ENCODE assay signal across 1 cellular context in the genomic region with DNA sequence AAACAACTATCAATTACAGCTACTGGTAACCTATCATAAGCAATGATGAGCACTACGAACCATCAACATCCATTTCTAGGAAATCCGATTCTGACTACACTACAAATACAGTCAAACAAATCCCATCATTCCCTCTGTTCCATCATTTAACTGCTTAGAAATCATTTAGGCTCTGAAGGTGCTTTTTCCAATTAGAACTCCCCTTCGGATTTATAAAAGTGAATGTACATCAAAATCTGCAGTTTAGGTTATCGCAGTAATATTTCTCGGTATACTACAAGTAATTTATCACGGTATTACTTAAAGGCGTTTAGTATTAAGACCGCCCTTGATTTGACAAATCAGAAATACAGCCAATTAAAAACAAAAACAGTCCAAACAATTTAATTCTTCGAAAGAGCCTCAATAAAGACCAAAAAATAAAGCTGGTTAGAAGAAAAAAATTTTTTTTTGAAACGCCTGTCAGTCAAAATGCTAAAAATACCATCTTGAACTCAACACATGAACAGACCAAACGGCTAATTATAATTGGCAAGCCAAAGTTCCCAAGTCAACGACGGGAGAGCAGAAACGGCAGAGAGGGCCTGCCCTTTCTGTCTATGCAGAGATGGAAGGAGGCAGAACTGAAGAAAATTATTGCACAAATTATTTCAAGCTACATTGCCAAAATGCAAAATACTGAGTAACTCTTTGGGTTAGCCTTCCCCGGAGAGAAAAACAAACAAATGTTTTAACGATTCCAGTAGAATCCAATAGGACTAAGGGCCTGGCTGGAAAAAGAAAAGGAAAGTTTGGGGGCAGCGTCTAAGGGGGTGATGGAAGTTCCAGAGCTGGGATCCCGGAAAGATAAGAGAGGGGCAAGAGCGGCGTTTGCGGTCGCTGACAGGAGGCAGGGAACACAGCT.
A peak's percentile ranks its signal among the peaks of the same experiment; 100 is the strongest.
TF ChIP-seq lines count a peak whose summit lies in the region.

No MANE protein-coding gene starts in this region.

TF ChIP-seq in K562, 482 proteins besides CTCF, POLR2A, EP300 and RAD21 (continued from another document and continues in another):
- no peak for TF ChIP-seq HNRNPK (IDR thresholded peaks at IDR 0.05; ENCODE audit: low read depth, low read length, poor library complexity, severe bottlenecking)
- TF ChIP-seq FOXP1 (CRISPR knock-in tag; IDR thresholded peaks at IDR 0.05) = no peak
- TF ChIP-seq DACH1 (IDR thresholded peaks at IDR 0.05; ENCODE audit: partially characterized antibody) = no peak
- TF ChIP-seq SMARCB1 (IDR thresholded peaks at IDR 0.05; ENCODE audit: insufficient read length, low read depth) = no peak
- TF ChIP-seq, protein P1, sequence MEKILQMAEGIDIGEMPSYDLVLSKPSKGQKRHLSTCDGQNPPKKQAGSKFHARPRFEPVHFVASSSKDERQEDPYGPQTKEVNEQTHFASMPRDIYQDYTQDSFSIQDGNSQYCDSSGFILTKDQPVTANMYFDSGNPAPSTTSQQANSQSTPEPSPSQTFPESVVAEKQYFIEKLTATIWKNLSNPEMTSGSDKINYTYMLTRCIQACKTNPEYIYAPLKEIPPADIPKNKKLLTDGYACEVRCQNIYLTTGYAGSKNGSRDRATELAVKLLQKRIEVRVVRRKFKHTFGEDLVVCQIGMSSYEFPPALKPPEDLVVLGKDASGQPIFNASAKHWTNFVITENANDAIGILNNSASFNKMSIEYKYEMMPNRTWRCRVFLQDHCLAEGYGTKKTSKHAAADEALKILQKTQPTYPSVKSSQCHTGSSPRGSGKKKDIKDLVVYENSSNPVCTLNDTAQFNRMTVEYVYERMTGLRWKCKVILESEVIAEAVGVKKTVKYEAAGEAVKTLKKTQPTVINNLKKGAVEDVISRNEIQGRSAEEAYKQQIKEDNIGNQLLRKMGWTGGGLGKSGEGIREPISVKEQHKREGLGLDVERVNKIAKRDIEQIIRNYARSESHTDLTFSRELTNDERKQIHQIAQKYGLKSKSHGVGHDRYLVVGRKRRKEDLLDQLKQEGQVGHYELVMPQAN (IDR thresholded peaks at IDR 0.05; ENCODE audit: borderline replicate concordance) = 0 out of 2 replicates have a peak, but pooled peaks have one; percentile 20
- TF ChIP-seq SOX6 (IDR thresholded peaks at IDR 0.05) = no peak
- no peak for TF ChIP-seq MYBL2 (IDR thresholded peaks at IDR 0.05; ENCODE audit: low read depth)
- TF ChIP-seq MYBL2 (CRISPR knock-in tag; IDR thresholded peaks at IDR 0.05; ENCODE audit: borderline replicate concordance) = no peak
- no peak for TF ChIP-seq ZNF263 (CRISPR knock-in tag; IDR thresholded peaks at IDR 0.05; ENCODE audit: borderline replicate concordance)
- TF ChIP-seq RFX5 (IDR thresholded peaks at IDR 0.05; ENCODE audit: low read depth, low read length) = no peak
- TF ChIP-seq, protein P2, sequence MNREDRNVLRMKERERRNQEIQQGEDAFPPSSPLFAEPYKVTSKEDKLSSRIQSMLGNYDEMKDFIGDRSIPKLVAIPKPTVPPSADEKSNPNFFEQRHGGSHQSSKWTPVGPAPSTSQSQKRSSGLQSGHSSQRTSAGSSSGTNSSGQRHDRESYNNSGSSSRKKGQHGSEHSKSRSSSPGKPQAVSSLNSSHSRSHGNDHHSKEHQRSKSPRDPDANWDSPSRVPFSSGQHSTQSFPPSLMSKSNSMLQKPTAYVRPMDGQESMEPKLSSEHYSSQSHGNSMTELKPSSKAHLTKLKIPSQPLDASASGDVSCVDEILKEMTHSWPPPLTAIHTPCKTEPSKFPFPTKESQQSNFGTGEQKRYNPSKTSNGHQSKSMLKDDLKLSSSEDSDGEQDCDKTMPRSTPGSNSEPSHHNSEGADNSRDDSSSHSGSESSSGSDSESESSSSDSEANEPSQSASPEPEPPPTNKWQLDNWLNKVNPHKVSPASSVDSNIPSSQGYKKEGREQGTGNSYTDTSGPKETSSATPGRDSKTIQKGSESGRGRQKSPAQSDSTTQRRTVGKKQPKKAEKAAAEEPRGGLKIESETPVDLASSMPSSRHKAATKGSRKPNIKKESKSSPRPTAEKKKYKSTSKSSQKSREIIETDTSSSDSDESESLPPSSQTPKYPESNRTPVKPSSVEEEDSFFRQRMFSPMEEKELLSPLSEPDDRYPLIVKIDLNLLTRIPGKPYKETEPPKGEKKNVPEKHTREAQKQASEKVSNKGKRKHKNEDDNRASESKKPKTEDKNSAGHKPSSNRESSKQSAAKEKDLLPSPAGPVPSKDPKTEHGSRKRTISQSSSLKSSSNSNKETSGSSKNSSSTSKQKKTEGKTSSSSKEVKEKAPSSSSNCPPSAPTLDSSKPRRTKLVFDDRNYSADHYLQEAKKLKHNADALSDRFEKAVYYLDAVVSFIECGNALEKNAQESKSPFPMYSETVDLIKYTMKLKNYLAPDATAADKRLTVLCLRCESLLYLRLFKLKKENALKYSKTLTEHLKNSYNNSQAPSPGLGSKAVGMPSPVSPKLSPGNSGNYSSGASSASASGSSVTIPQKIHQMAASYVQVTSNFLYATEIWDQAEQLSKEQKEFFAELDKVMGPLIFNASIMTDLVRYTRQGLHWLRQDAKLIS (CRISPR knock-in tag; IDR thresholded peaks at IDR 0.05) = no peak
- no peak for TF ChIP-seq ZNF232 (CRISPR knock-in tag; IDR thresholded peaks at IDR 0.05)
- TF ChIP-seq RB1 (IDR thresholded peaks at IDR 0.05; ENCODE audit: low read depth) = no peak
- no peak for TF ChIP-seq ETV6 (IDR thresholded peaks at IDR 0.05; ENCODE audit: borderline replicate concordance in 1 of 2, low read depth in 2 of 2, low read length in 1 of 2)
- TF ChIP-seq ETV6 (CRISPR knock-in tag; IDR thresholded peaks at IDR 0.05; ENCODE audit: borderline replicate concordance) = no peak
- TF ChIP-seq, protein P3, sequence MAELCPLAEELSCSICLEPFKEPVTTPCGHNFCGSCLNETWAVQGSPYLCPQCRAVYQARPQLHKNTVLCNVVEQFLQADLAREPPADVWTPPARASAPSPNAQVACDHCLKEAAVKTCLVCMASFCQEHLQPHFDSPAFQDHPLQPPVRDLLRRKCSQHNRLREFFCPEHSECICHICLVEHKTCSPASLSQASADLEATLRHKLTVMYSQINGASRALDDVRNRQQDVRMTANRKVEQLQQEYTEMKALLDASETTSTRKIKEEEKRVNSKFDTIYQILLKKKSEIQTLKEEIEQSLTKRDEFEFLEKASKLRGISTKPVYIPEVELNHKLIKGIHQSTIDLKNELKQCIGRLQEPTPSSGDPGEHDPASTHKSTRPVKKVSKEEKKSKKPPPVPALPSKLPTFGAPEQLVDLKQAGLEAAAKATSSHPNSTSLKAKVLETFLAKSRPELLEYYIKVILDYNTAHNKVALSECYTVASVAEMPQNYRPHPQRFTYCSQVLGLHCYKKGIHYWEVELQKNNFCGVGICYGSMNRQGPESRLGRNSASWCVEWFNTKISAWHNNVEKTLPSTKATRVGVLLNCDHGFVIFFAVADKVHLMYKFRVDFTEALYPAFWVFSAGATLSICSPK (IDR thresholded peaks at IDR 0.05; ENCODE audit: borderline replicate concordance) = no peak
- TF ChIP-seq HCFC1 (IDR thresholded peaks at IDR 0.05; ENCODE audit: low read depth, low read length) = no peak
- no peak for TF ChIP-seq SMARCC2 (IDR thresholded peaks at IDR 0.05; ENCODE audit: low read depth)
- TF ChIP-seq CREM (IDR thresholded peaks at IDR 0.05; ENCODE audit: low read depth) = 0 out of 2 replicates have a peak, but pooled peaks have one; percentile 3
- no peak for TF ChIP-seq HOXB6 (CRISPR knock-in tag; IDR thresholded peaks at IDR 0.05; ENCODE audit: borderline replicate concordance)
- no peak for TF ChIP-seq SRSF3 (IDR thresholded peaks at IDR 0.05; ENCODE audit: insufficient read depth, low read length)
- TF ChIP-seq SMARCE1 (IDR thresholded peaks at IDR 0.05) = peak; percentile 70; the same call in 1 of the 2 replicates
- no peak for TF ChIP-seq ZNF778 (CRISPR knock-in tag; IDR thresholded peaks at IDR 0.05)
- TF ChIP-seq, protein P4, sequence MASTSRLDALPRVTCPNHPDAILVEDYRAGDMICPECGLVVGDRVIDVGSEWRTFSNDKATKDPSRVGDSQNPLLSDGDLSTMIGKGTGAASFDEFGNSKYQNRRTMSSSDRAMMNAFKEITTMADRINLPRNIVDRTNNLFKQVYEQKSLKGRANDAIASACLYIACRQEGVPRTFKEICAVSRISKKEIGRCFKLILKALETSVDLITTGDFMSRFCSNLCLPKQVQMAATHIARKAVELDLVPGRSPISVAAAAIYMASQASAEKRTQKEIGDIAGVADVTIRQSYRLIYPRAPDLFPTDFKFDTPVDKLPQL (IDR thresholded peaks at IDR 0.05; ENCODE audit: extremely low read depth, insufficient read length) = no peak
- no peak for TF ChIP-seq U2AF2 (optimal IDR thresholded peaks at IDR 0.05; ENCODE audit: low read depth, low read length)
- TF ChIP-seq MEF2A (IDR thresholded peaks at IDR 0.05; ENCODE audit: control insufficient read depth, low read depth, low read length) = no peak
- TF ChIP-seq MAZ (CRISPR knock-in tag; conservative IDR thresholded peaks at IDR 0.05 in 1 of 2, IDR thresholded peaks at IDR 0.05 in 1 of 2) = no peak
- TF ChIP-seq, protein P5, sequence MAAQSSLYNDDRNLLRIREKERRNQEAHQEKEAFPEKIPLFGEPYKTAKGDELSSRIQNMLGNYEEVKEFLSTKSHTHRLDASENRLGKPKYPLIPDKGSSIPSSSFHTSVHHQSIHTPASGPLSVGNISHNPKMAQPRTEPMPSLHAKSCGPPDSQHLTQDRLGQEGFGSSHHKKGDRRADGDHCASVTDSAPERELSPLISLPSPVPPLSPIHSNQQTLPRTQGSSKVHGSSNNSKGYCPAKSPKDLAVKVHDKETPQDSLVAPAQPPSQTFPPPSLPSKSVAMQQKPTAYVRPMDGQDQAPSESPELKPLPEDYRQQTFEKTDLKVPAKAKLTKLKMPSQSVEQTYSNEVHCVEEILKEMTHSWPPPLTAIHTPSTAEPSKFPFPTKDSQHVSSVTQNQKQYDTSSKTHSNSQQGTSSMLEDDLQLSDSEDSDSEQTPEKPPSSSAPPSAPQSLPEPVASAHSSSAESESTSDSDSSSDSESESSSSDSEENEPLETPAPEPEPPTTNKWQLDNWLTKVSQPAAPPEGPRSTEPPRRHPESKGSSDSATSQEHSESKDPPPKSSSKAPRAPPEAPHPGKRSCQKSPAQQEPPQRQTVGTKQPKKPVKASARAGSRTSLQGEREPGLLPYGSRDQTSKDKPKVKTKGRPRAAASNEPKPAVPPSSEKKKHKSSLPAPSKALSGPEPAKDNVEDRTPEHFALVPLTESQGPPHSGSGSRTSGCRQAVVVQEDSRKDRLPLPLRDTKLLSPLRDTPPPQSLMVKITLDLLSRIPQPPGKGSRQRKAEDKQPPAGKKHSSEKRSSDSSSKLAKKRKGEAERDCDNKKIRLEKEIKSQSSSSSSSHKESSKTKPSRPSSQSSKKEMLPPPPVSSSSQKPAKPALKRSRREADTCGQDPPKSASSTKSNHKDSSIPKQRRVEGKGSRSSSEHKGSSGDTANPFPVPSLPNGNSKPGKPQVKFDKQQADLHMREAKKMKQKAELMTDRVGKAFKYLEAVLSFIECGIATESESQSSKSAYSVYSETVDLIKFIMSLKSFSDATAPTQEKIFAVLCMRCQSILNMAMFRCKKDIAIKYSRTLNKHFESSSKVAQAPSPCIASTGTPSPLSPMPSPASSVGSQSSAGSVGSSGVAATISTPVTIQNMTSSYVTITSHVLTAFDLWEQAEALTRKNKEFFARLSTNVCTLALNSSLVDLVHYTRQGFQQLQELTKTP (IDR thresholded peaks at IDR 0.05; ENCODE audit: low read depth in 1 of 2, partially characterized antibody in 2 of 2) = no peak
- TF ChIP-seq ZZZ3 (IDR thresholded peaks at IDR 0.05) = no peak
- TF ChIP-seq, protein P6, sequence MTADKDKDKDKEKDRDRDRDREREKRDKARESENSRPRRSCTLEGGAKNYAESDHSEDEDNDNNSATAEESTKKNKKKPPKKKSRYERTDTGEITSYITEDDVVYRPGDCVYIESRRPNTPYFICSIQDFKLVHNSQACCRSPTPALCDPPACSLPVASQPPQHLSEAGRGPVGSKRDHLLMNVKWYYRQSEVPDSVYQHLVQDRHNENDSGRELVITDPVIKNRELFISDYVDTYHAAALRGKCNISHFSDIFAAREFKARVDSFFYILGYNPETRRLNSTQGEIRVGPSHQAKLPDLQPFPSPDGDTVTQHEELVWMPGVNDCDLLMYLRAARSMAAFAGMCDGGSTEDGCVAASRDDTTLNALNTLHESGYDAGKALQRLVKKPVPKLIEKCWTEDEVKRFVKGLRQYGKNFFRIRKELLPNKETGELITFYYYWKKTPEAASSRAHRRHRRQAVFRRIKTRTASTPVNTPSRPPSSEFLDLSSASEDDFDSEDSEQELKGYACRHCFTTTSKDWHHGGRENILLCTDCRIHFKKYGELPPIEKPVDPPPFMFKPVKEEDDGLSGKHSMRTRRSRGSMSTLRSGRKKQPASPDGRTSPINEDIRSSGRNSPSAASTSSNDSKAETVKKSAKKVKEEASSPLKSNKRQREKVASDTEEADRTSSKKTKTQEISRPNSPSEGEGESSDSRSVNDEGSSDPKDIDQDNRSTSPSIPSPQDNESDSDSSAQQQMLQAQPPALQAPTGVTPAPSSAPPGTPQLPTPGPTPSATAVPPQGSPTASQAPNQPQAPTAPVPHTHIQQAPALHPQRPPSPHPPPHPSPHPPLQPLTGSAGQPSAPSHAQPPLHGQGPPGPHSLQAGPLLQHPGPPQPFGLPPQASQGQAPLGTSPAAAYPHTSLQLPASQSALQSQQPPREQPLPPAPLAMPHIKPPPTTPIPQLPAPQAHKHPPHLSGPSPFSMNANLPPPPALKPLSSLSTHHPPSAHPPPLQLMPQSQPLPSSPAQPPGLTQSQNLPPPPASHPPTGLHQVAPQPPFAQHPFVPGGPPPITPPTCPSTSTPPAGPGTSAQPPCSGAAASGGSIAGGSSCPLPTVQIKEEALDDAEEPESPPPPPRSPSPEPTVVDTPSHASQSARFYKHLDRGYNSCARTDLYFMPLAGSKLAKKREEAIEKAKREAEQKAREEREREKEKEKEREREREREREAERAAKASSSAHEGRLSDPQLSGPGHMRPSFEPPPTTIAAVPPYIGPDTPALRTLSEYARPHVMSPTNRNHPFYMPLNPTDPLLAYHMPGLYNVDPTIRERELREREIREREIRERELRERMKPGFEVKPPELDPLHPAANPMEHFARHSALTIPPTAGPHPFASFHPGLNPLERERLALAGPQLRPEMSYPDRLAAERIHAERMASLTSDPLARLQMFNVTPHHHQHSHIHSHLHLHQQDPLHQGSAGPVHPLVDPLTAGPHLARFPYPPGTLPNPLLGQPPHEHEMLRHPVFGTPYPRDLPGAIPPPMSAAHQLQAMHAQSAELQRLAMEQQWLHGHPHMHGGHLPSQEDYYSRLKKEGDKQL (CRISPR knock-in tag; IDR thresholded peaks at IDR 0.05; ENCODE audit: borderline replicate concordance) = no peak
- TF ChIP-seq KLF10 (CRISPR knock-in tag; IDR thresholded peaks at IDR 0.05) = no peak
- TF ChIP-seq IFI16 (CRISPR knock-in tag; IDR thresholded peaks at IDR 0.05) = no peak
- TF ChIP-seq ZNF707 (CRISPR knock-in tag; conservative IDR thresholded peaks at IDR 0.05) = no peak
- TF ChIP-seq, protein P7, sequence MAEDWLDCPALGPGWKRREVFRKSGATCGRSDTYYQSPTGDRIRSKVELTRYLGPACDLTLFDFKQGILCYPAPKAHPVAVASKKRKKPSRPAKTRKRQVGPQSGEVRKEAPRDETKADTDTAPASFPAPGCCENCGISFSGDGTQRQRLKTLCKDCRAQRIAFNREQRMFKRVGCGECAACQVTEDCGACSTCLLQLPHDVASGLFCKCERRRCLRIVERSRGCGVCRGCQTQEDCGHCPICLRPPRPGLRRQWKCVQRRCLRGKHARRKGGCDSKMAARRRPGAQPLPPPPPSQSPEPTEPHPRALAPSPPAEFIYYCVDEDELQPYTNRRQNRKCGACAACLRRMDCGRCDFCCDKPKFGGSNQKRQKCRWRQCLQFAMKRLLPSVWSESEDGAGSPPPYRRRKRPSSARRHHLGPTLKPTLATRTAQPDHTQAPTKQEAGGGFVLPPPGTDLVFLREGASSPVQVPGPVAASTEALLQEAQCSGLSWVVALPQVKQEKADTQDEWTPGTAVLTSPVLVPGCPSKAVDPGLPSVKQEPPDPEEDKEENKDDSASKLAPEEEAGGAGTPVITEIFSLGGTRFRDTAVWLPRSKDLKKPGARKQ (CRISPR knock-in tag; IDR thresholded peaks at IDR 0.05) = 0 out of 2 replicates have a peak, but pooled peaks have one; percentile 59
- TF ChIP-seq POLR2B (IDR thresholded peaks at IDR 0.05; ENCODE audit: low read depth, partially characterized antibody) = no peak
- TF ChIP-seq PHTF2 (CRISPR knock-in tag; IDR thresholded peaks at IDR 0.05) = no peak
